In genomic region chr4:63302792-63303191, GRCh38 we compare ENCODE assay signal across 4 cellular contexts.
"Had no signal": no experiment of that assay in that cellular context is flagged by ENCODE, and none has a peak within 500 bp of the region (broad histone marks: within the 10 kb centered on the region; RNA-seq: fewer than 3 reads in every experiment).

No MANE protein-coding gene starts in this region.

- DNase-seq: IMR-90 had no signal

- H3K27ac ChIP-seq: HL-60 had no signal

- ATAC-seq: HepG2, K562 had no signal

- H3K4me3 ChIP-seq: K562 had no signal
